ENCODE assay signal across 1 cellular context in the genomic region with DNA sequence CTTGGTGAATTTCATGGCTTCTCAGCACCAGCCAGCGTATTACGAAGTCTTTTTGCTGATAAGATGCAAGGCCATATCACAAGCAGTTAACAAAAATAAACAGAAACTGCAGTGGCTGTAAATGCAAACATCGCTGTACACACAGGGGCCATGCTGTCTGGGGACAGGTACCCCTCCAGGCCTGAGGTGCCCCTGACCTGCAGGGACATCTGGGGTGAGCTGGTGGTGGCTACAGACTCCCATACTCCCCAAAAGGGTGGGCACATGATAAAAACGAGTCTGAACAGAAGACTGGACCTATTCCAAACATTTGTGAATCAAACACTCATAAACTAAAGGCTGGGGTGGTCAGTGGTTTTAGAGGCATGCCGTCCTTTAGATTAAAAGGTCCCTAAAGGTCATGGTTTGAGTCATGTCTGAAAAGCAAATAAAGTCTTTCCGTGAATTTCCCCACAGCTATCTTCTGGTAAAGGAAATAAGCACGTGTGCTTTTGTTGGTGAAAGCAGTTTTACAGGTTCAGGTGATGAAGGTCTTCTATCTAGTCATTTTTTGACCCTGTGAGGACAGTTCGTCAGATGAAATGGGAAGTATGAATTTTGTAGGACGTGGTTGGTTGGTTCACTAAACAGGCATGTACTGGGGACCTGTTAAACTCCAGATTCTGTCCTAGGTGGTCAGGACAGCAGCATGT.
TF ChIP-seq lines count a peak whose summit lies in the region.

No MANE protein-coding gene starts in this region.

TF ChIP-seq in GM23338, 12 proteins besides CTCF, POLR2A, EP300 and RAD21:
- TF ChIP-seq, protein P1, sequence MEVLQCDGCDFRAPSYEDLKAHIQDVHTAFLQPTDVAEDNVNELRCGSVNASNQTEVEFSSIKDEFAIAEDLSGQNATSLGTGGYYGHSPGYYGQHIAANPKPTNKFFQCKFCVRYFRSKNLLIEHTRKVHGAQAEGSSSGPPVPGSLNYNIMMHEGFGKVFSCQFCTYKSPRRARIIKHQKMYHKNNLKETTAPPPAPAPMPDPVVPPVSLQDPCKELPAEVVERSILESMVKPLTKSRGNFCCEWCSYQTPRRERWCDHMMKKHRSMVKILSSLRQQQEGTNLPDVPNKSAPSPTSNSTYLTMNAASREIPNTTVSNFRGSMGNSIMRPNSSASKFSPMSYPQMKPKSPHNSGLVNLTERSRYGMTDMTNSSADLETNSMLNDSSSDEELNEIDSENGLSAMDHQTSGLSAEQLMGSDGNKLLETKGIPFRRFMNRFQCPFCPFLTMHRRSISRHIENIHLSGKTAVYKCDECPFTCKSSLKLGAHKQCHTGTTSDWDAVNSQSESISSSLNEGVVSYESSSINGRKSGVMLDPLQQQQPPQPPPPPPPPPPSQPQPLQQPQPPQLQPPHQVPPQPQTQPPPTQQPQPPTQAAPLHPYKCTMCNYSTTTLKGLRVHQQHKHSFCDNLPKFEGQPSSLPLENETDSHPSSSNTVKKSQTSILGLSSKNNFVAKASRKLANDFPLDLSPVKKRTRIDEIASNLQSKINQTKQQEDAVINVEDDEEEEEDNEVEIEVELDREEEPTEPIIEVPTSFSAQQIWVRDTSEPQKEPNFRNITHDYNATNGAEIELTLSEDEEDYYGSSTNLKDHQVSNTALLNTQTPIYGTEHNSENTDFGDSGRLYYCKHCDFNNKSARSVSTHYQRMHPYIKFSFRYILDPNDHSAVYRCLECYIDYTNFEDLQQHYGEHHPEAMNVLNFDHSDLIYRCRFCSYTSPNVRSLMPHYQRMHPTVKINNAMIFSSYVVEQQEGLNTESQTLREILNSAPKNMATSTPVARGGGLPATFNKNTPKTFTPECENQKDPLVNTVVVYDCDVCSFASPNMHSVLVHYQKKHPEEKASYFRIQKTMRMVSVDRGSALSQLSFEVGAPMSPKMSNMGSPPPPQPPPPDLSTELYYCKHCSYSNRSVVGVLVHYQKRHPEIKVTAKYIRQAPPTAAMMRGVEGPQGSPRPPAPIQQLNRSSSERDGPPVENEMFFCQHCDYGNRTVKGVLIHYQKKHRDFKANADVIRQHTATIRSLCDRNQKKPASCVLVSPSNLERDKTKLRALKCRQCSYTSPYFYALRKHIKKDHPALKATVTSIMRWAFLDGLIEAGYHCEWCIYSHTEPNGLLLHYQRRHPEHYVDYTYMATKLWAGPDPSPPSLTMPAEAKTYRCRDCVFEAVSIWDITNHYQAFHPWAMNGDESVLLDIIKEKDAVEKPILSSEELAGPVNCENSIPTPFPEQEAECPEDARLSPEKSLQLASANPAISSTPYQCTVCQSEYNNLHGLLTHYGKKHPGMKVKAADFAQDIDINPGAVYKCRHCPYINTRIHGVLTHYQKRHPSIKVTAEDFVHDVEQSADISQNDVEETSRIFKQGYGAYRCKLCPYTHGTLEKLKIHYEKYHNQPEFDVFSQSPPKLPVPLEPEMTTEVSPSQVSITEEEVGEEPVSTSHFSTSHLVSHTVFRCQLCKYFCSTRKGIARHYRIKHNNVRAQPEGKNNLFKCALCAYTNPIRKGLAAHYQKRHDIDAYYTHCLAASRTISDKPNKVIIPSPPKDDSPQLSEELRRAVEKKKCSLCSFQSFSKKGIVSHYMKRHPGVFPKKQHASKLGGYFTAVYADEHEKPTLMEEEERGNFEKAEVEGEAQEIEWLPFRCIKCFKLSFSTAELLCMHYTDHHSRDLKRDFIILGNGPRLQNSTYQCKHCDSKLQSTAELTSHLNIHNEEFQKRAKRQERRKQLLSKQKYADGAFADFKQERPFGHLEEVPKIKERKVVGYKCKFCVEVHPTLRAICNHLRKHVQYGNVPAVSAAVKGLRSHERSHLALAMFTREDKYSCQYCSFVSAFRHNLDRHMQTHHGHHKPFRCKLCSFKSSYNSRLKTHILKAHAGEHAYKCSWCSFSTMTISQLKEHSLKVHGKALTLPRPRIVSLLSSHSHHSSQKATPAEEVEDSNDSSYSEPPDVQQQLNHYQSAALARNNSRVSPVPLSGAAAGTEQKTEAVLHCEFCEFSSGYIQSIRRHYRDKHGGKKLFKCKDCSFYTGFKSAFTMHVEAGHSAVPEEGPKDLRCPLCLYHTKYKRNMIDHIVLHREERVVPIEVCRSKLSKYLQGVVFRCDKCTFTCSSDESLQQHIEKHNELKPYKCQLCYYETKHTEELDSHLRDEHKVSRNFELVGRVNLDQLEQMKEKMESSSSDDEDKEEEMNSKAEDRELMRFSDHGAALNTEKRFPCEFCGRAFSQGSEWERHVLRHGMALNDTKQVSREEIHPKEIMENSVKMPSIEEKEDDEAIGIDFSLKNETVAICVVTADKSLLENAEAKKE (CRISPR knock-in tag; IDR thresholded peaks at IDR 0.05): no peak
- TF ChIP-seq NANOG (IDR thresholded peaks at IDR 0.05; ENCODE audit: borderline replicate concordance) (no peak), ZNF114 (CRISPR knock-in tag; IDR thresholded peaks at IDR 0.05) (no peak), EZH2phosphoT487 (IDR thresholded peaks at IDR 0.05; ENCODE audit: unreplicated experiment) (no peak), POLR2AphosphoS5 (IDR thresholded peaks at IDR 0.05; ENCODE audit: low read depth) (no peak), ZNF331 (CRISPR knock-in tag; IDR thresholded peaks at IDR 0.05; ENCODE audit: low read depth) (no peak)
